Comparison of ENCODE assay signal across 10 cellular contexts in genomic region chr4:89586864-89587263, GRCh38.
DNase-seq lines count a peak whose midpoint lies in the region; TF ChIP-seq lines count a peak whose summit lies in the region.
"Had no signal": no experiment of that assay in that cellular context is flagged by ENCODE, and none has a peak within 500 bp of the region (broad histone marks: within the 10 kb centered on the region; RNA-seq: fewer than 3 reads in every experiment).

No MANE protein-coding gene starts in this region.

- H3K9me3 Mint-ChIP-seq in MCF 10A (ENCODE audit: unreplicated experiment) (no peaks in the 10 kb centered on the region), endodermal cell (peaks cover 7% of the 10 kb centered on the region), type B pancreatic cell (no peaks in the 10 kb centered on the region)

- H3K36me3 ChIP-seq in breast epithelium, result no peaks in the 10 kb centered on the region
- H3K36me3 ChIP-seq in endodermal cell (ENCODE audit: control insufficient read depth, insufficient read depth, low read length), result no peaks in the 10 kb centered on the region
- H3K36me3 ChIP-seq: tibial nerve had no signal

- BruUV-seq in MCF 10A (replicated peaks; lab: Mats Ljungman, UMichigan), result no TSS peak

- no peak overlapping the region for H3K27ac ChIP-seq in breast epithelium
- H3K27ac ChIP-seq in endodermal cell (ENCODE audit: low read depth, low read length), result no peak overlapping the region
- H3K27ac ChIP-seq: tibial nerve had no signal

- H3K4me3 Mint-ChIP-seq in MCF 10A (ENCODE audit: unreplicated experiment) (no peak overlapping the region), endodermal cell (no peak overlapping the region), type B pancreatic cell (no peak overlapping the region)

- peak; percentile 13 for TF ChIP-seq CTCF in MCF 10A (IDR thresholded peaks at IDR 0.05; ENCODE audit: unreplicated experiment)
- TF ChIP-seq CTCF in breast epithelium (IDR thresholded peaks at IDR 0.05), result no peak
- peak; percentile 61 for TF ChIP-seq CTCF in endodermal cell (conservative IDR thresholded peaks at IDR 0.05)
- TF ChIP-seq CTCF in type B pancreatic cell (conservative IDR thresholded peaks at IDR 0.05), result peak; percentile 57

- no peaks in the 10 kb centered on the region for H3K4me1 ChIP-seq in breast epithelium
- H3K4me1 ChIP-seq in endodermal cell (ENCODE audit: control insufficient read depth, insufficient read depth, low read length), result no peaks in the 10 kb centered on the region
- H3K4me1 ChIP-seq: tibial nerve had no signal

- intact Hi-C loops in MCF 10A (cut with micrococcal nuclease), result loop anchor here (1.0 kb wide), 1 partner anchor 315 kb away; no protein-coding TSS in a partner anchor
- intact Hi-C loops in breast epithelium (cut with DNase I; ENCODE audit: low total_unique reads), result no loop called here

- no peaks in the 10 kb centered on the region for H3K36me3 Mint-ChIP-seq in MCF 10A (ENCODE audit: insufficient read depth, unreplicated experiment)
- peaks cover 2% of the 10 kb centered on the region for H3K36me3 Mint-ChIP-seq in endodermal cell (ENCODE audit: low read depth)
- H3K36me3 Mint-ChIP-seq in type B pancreatic cell, result no peaks in the 10 kb centered on the region

- DNase-seq in MCF 10A (ENCODE audit: unreplicated experiment) (peak; percentile 24), breast epithelium (ENCODE audit: low spot score in 2 of 2) (no peak), NCI-H69 (lab: John Stamatoyannopoulos, UW) (peak; percentile 53), endodermal cell (no peak), type B pancreatic cell (ENCODE audit: extremely low spot score, unreplicated experiment) (no peak), NCI-H128 (lab: John Stamatoyannopoulos, UW; ENCODE audit: unreplicated experiment) (no peak), HUDEP-2 (lab: John Stamatoyannopoulos, UW; ENCODE audit: unreplicated experiment in 76 of 76) (no peak)
- no peak for DNase-seq in stimulated activated naive CD4-positive, alpha-beta T cell treated with Interleukin-2 at 50 U/mL for 16 hours (lab: John Stamatoyannopoulos, UW)
- DNase-seq: T1000 had no signal

- H3K27ac Mint-ChIP-seq in MCF 10A (ENCODE audit: low read depth, unreplicated experiment) (no peak overlapping the region), endodermal cell (no peak overlapping the region), type B pancreatic cell (no peak overlapping the region)

- no peaks in the 10 kb centered on the region for H3K4me1 Mint-ChIP-seq in MCF 10A (ENCODE audit: insufficient read depth, unreplicated experiment)
- peaks cover 9% of the 10 kb centered on the region for H3K4me1 Mint-ChIP-seq in endodermal cell
- peaks cover 11% of the 10 kb centered on the region for H3K4me1 Mint-ChIP-seq in type B pancreatic cell (ENCODE audit: unreplicated experiment)

- H3K4me3 ChIP-seq in breast epithelium, result no peak overlapping the region
- no peak overlapping the region for H3K4me3 ChIP-seq in endodermal cell (ENCODE audit: low read length)
- H3K4me3 ChIP-seq: tibial nerve had no signal

- H3K9me3 ChIP-seq in breast epithelium (no peaks in the 10 kb centered on the region), endodermal cell (ENCODE audit: control insufficient read depth, low read length) (peaks cover 9% of the 10 kb centered on the region)
- H3K9me3 ChIP-seq: tibial nerve had no signal

- POLR2A ChIA-PET in MCF 10A (lab: Yijun Ruan, JAX), result interaction anchor here (1.0 kb wide), 1 partner anchor 100 kb away, joined by 3 read pairs; no protein-coding TSS in a partner anchor

- H3K27me3 Mint-ChIP-seq in MCF 10A (ENCODE audit: insufficient read depth, unreplicated experiment) (no peaks in the 10 kb centered on the region), endodermal cell (ENCODE audit: insufficient read depth) (peaks cover 36% of the 10 kb centered on the region), type B pancreatic cell (no peaks in the 10 kb centered on the region)

- 61 to 100% methylated on average over 1 to 2 of the region's 2 CpGs for WGBS in endodermal cell (ENCODE audit: insufficient coverage in 1 of 2, insufficient read length in 1 of 2), 2 experiments

- no peak overlapping the region for H3K9ac ChIP-seq in endodermal cell (ENCODE audit: extremely low read depth, low read length, poor library complexity, severe bottlenecking)

- CTCF ChIA-PET in MCF 10A (lab: Yijun Ruan, JAX), result interaction anchor here (0.6 to 1.9 kb wide), 11 partner anchors 15 to 361 kb away, joined by 3 to 11 read pairs (median 4); no protein-coding TSS in a partner anchor

- H3K27me3 ChIP-seq in breast epithelium (no peaks in the 10 kb centered on the region), endodermal cell (ENCODE audit: control insufficient read depth, insufficient read depth, low read length, poor library complexity, severe bottlenecking) (no peaks in the 10 kb centered on the region)
- H3K27me3 ChIP-seq: tibial nerve had no signal

- TF ChIP-seq POLR2A in breast epithelium (IDR thresholded peaks at IDR 0.05), result no peak

Comparison
In these comparisons a context has a peak if more than half of its experiments do, and no peak if none do; other contexts are left out.
1. DNase-seq: peak in MCF 10A (single experiment) and NCI-H69 (single experiment); none in breast epithelium (0 of 2), endodermal cell (single experiment), type B pancreatic cell (single experiment), stimulated activated naive CD4-positive, alpha-beta T cell treated with Interleukin-2 at 50 U/mL for 16 hours (single experiment), NCI-H128 (single experiment) and HUDEP-2 (0 of 76).
2. CTCF ChIP-seq: peak in MCF 10A (single experiment), endodermal cell (single experiment) and type B pancreatic cell (single experiment); none in breast epithelium (0 of 3).